ENCODE assay signal across 9 cellular contexts in the genomic region with DNA sequence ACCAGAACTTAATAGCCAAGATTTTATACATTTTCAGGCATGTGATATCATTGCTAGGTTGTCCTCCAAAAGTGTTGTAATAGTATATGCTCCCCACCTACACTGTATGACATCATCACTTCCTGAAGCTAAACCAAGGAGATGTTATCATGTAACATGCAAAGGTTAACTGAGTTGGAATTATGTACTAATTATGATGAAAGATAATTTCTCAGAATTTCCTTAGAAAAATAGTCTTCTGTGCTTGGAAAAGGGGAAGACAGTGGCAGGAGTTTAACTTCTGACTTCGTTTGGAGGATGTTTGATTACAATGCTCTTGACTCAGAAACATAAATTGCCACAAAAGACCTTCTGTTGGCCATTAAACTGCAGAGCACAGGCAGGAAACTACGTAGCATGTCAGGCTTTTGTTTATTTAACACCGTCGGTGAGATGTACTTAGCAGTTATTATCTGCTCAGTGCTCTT.
DNase-seq lines count a peak whose midpoint lies in the region; ATAC-seq, FAIRE-seq and TF ChIP-seq lines count a peak whose summit lies in the region.
"Had no signal": no experiment of that assay in that cellular context is flagged by ENCODE, and none has a peak within 500 bp of the region (broad histone marks: within the 10 kb centered on the region; RNA-seq: fewer than 3 reads in every experiment).

No MANE protein-coding gene starts in this region.

- no peaks in the 10 kb centered on the region for H3K9me2 ChIP-seq in MM.1S (replicated peaks; ENCODE audit: insufficient read depth, low read length)

- H3K4me1 Mint-ChIP-seq in T-helper 2 cell treated with Interferon-gamma antibody and Interleukin-4, amounts not matched to agents 5 μg/mL and 100 μg/mL, for 36 hours (ENCODE audit: low read depth): peaks cover 17% of the 10 kb centered on the region
- H3K4me1 Mint-ChIP-seq in chondrocyte (ENCODE audit: low read depth): peaks cover 11% of the 10 kb centered on the region

- H3K4me3 Mint-ChIP-seq in T-helper 2 cell treated with Interferon-gamma antibody and Interleukin-4, amounts not matched to agents 5 μg/mL and 100 μg/mL, for 36 hours: peak overlapping the region; percentile 51
- no peak overlapping the region for H3K4me3 Mint-ChIP-seq in chondrocyte (ENCODE audit: unreplicated experiment)

- H3K4me1 ChIP-seq in MM.1S (ENCODE audit: low read length): no peaks in the 10 kb centered on the region

- H3K4me2 ChIP-seq in MM.1S (ENCODE audit: low read depth, low read length): no peak overlapping the region

- H3K27ac Mint-ChIP-seq in T-helper 2 cell treated with Interferon-gamma antibody and Interleukin-4, amounts not matched to agents 5 μg/mL and 100 μg/mL, for 36 hours: peak overlapping the region; percentile 80
- no peak overlapping the region for H3K27ac Mint-ChIP-seq in chondrocyte (ENCODE audit: unreplicated experiment)

- no peaks in the 10 kb centered on the region for H3K36me3 Mint-ChIP-seq in T-helper 2 cell treated with Interferon-gamma antibody and Interleukin-4, amounts not matched to agents 5 μg/mL and 100 μg/mL, for 36 hours (ENCODE audit: low read depth)
- peaks cover 2% of the 10 kb centered on the region for H3K36me3 Mint-ChIP-seq in chondrocyte (ENCODE audit: low read depth)

- no peaks in the 10 kb centered on the region for H4K20me1 ChIP-seq in MM.1S (ENCODE audit: insufficient read depth, low read length)

- no peaks in the 10 kb centered on the region for H3K79me2 ChIP-seq in MM.1S (ENCODE audit: low read length)

- peaks cover 4% of the 10 kb centered on the region for H3K9me3 Mint-ChIP-seq in T-helper 2 cell treated with Interferon-gamma antibody and Interleukin-4, amounts not matched to agents 5 μg/mL and 100 μg/mL, for 36 hours
- H3K9me3 Mint-ChIP-seq in chondrocyte (ENCODE audit: low read depth): no peaks in the 10 kb centered on the region

- H3K27me3 Mint-ChIP-seq in T-helper 2 cell treated with Interferon-gamma antibody and Interleukin-4, amounts not matched to agents 5 μg/mL and 100 μg/mL, for 36 hours (ENCODE audit: low read depth): no peaks in the 10 kb centered on the region
- H3K27me3 Mint-ChIP-seq in chondrocyte (ENCODE audit: low read depth): no peaks in the 10 kb centered on the region

- H3K27me3 ChIP-seq in MM.1S (replicated peaks; ENCODE audit: insufficient read depth, low read length): no peaks in the 10 kb centered on the region

- no peaks in the 10 kb centered on the region for H3K36me3 ChIP-seq in MM.1S (replicated peaks; ENCODE audit: insufficient read depth, low read length)

- peak; percentile 94 for DNase-seq in CD1c-positive myeloid dendritic cell (ENCODE audit: extremely low spot score)
- peak; percentile 22 for DNase-seq in HCEC 1CT
- peak; percentile 10 for DNase-seq in T-helper 2 cell treated with Interferon-gamma antibody and Interleukin-4, amounts not matched to agents 5 μg/mL and 100 μg/mL, for 36 hours (ENCODE audit: low spot score)
- no peak for DNase-seq in chondrocyte (ENCODE audit: low spot score)
- no peak for DNase-seq in MM.1S
- no peak for DNase-seq in substantia nigra (lab: John Stamatoyannopoulos, UW)
- DNase-seq: stimulated activated CD4-positive, alpha-beta T cell treated with anti-CD3 and anti-CD28 coated beads, Interleukin-4, amount 100 ng/mL, for 4 hours had no signal

- no peak for ATAC-seq in GM18502 (IDR thresholded peaks at IDR 0.05; ENCODE audit: poor library complexity, unreplicated experiment)

- no peak overlapping the region for H3K4me3 ChIP-seq in MM.1S (ENCODE audit: low read length)

- H3K9ac ChIP-seq in MM.1S (ENCODE audit: low read length): no peak overlapping the region

- TF ChIP-seq CTCF in chondrocyte (IDR thresholded peaks at IDR 0.05): no peak
- TF ChIP-seq CTCF in MM.1S (IDR thresholded peaks at IDR 0.05; ENCODE audit: low read length): no peak

- H2AFZ ChIP-seq in MM.1S (ENCODE audit: low read length): no peak overlapping the region

- peak; percentile 99 for FAIRE-seq in islet of Langerhans (lab: Jason Lieb, UNC)

- no peaks in the 10 kb centered on the region for H3K9me3 ChIP-seq in MM.1S (replicated peaks; ENCODE audit: insufficient read depth, low read length)

- no peak overlapping the region for H3K27ac ChIP-seq in MM.1S (ENCODE audit: low read length)
- H3K27ac ChIP-seq in substantia nigra (ENCODE audit: low read depth, low read length, poor library complexity, severe bottlenecking): no peak overlapping the region

- H3F3A ChIP-seq in MM.1S (ENCODE audit: insufficient read depth, low read length): no peaks in the 10 kb centered on the region

Comparison
In these comparisons a context has a peak if more than half of its experiments do, and no peak if none do; other contexts are left out.
1. DNase-seq: peak in CD1c-positive myeloid dendritic cell (single experiment), HCEC 1CT (single experiment) and T-helper 2 cell treated with Interferon-gamma antibody and Interleukin-4, amounts not matched to agents 5 μg/mL and 100 μg/mL, for 36 hours (single experiment); none in chondrocyte (single experiment), MM.1S (single experiment) and substantia nigra (0 of 49).